ENCODE assay signal across 23 cellular contexts in genomic region chr13:63542704-63543215, GRCh38.
"Had no signal": no experiment of that assay in that cellular context is flagged by ENCODE, and none has a peak within 500 bp of the region (broad histone marks: within the 10 kb centered on the region; RNA-seq: fewer than 3 reads in every experiment).

No MANE protein-coding gene starts in this region.

- H3K4me3 ChIP-seq: heart right ventricle, lung, prostate gland, right lobe of liver, spleen, tibial artery, upper lobe of right lung, vagina had no signal

- H3K9me3 ChIP-seq: prostate gland, tibial artery, upper lobe of right lung, vagina had no signal

- H3K36me3 ChIP-seq: heart right ventricle, prostate gland, right lobe of liver, spleen, tibial artery, upper lobe of right lung, vagina had no signal

- H2AFZ ChIP-seq: parathyroid adenoma had no signal

- ATAC-seq: esophagus mucosa; heart right ventricle; left cardiac atrium; left ventricle myocardium superior; naive thymus-derived CD4-positive, alpha-beta T cell; right lobe of liver; stimulated activated memory B cell treated with anti-CD40 and anti-IgM and Interleukin-4, amounts not matched to agents 10 μg/mL and 1 μg/mL and 100 μg/mL, for 72 hours; upper lobe of right lung had no signal

- H3K9ac ChIP-seq: parathyroid adenoma had no signal

- H3K4me1 ChIP-seq: heart right ventricle, parathyroid adenoma, prostate gland, right lobe of liver, spleen, tibial artery, upper lobe of right lung, vagina had no signal

- H3K27me3 ChIP-seq: heart right ventricle, right lobe of liver, spleen, tibial artery, upper lobe of right lung, vagina had no signal

- DNase-seq: effector memory CD4-positive, alpha-beta T cell; heart right ventricle; immature natural killer cell; kidney; left cardiac atrium; left ventricle myocardium superior; mesenchymal stem cell; naive thymus-derived CD4-positive, alpha-beta T cell; nephron progenitor cell; occipital lobe; right lobe of liver; spleen; stimulated activated CD4-positive, alpha-beta T cell treated with anti-CD3 and anti-CD28 coated beads, Interleukin-15, amount 100 ng/mL, for 24 hours; stimulated activated CD4-positive, alpha-beta T cell treated with anti-CD3 and anti-CD28 coated beads, Interleukin-1b, Interleukin-23, amount 100 ng/mL, for 48 hours; stimulated activated CD4-positive, alpha-beta T cell treated with anti-CD3 and anti-CD28 coated beads, Interleukin-4, amount 100 ng/mL, for 24 hours; tibial artery; upper lobe of right lung had no signal

- H3K27ac ChIP-seq: heart right ventricle, parathyroid adenoma, prostate gland, right lobe of liver, spleen, tibial artery, upper lobe of right lung, vagina had no signal

- H3K79me2 ChIP-seq: parathyroid adenoma had no signal
